8 cellular contexts compared by ENCODE assay signal in genomic region chr17:7844292-7845154, GRCh38. TPM values are rescaled to one million over a fixed set of nuclear protein-coding genes. Genes with fewer than 3 reads are reported as not detected.
DNase-seq lines count a peak whose midpoint lies in the region; ATAC-seq and TF ChIP-seq lines count a peak whose summit lies in the region.

No MANE protein-coding gene starts in this region.

- peak; percentile 34 for ATAC-seq in GM21529 (IDR thresholded peaks at IDR 0.05; ENCODE audit: unreplicated experiment)
- ATAC-seq in naive thymus-derived CD4-positive, alpha-beta T cell = peak; percentile 42
- ATAC-seq in stimulated activated naive CD8-positive, alpha-beta T cell treated with anti-CD3 and anti-CD28 coated beads, Interleukin-15, Interleukin-2, amounts not matched to agents 100 U/mL and 50 U/mL, for 24 hours = peak; percentile 47

- intact Hi-C loops in naive thymus-derived CD4-positive, alpha-beta T cell (cut with micrococcal nuclease) = loop anchor here (1.0 to 10.0 kb wide), 14 partner anchors 9 to 1192 kb away; partner anchors contain the start of genes NAA38 (in 2 of the 2), ACADVL (in 1 of the 2), ALOXE3 (in 1 of the 2) and C17orf100 (in 1 of the 2)

- in situ Hi-C loops in KBM-7 (cut with MboI; ENCODE audit: low pct_unique_long_range_greater_than_20kb, low sequenced_read_pairs) = no loop called here

- peak overlapping the region; percentile 85 to 99 (median 94) for H3K4me3 Mint-ChIP-seq in naive thymus-derived CD4-positive, alpha-beta T cell

- peaks cover 0 to 36% (median 0%) of the 10 kb centered on the region in 3 experiments for H3K36me3 ChIP-seq in naive thymus-derived CD4-positive, alpha-beta T cell (ENCODE audit: control insufficient read depth in 2 of 3, insufficient read depth in 3 of 3, low read length in 3 of 3)

- H3K9me3 ChIP-seq in naive thymus-derived CD4-positive, alpha-beta T cell (ENCODE audit: control insufficient read depth in 2 of 3, low read length in 3 of 3) = no peaks in the 10 kb centered on the region

- no peaks in the 10 kb centered on the region for H3K27me3 ChIP-seq in naive thymus-derived CD4-positive, alpha-beta T cell (ENCODE audit: control insufficient read depth in 2 of 2, insufficient read depth in 2 of 2, low read length in 2 of 2)

- H3K27ac ChIP-seq in RWPE1 = peak overlapping the region; percentile 94
- peak overlapping the region; percentile 100 for H3K27ac ChIP-seq in naive thymus-derived CD4-positive, alpha-beta T cell (ENCODE audit: low read depth, low read length)

- peak overlapping the region; percentile 68 for H3K4me3 ChIP-seq in fibroblast of mammary gland (ENCODE audit: control insufficient read depth, low read depth, low read length)
- H3K4me3 ChIP-seq in naive thymus-derived CD4-positive, alpha-beta T cell (ENCODE audit: low read length) = peak overlapping the region; percentile 84

- H3K36me3 Mint-ChIP-seq in naive thymus-derived CD4-positive, alpha-beta T cell = peaks cover 0 to 7% (median 3%) of the 10 kb centered on the region in 5 donors

- H3K4me1 ChIP-seq in naive thymus-derived CD4-positive, alpha-beta T cell (ENCODE audit: control insufficient read depth in 2 of 2, insufficient read depth in 2 of 2, low read length in 2 of 2) = peaks cover 11 to 26% of the 10 kb centered on the region in 2 donors

- POLR2A ChIA-PET in RWPE1 (lab: Yijun Ruan, JAX; ENCODE audit: low non-redundant PET) = interaction anchor here (0.8 to 1.9 kb wide), 3 partner anchors 10 to 20 kb away, joined by 3 to 6 read pairs (median 4); partner anchors contain the start of genes KDM6B and NAA38
- POLR2A ChIA-PET in naive thymus-derived CD4-positive, alpha-beta T cell (lab: Charles Lee) = interaction anchor here (0.7 to 6.2 kb wide), 10 partner anchors 7 to 405 kb away, joined by 3 to 86 read pairs (median 4); partner anchors contain the start of genes CYB5D1, KDM6B and NAA38

- CTCF ChIA-PET in RWPE1 (lab: Yijun Ruan, JAX) = interaction anchor here (1.3 kb wide), 1 partner anchor 9 kb away, joined by 10 read pairs; no protein-coding TSS in a partner anchor
- CTCF ChIA-PET in naive thymus-derived CD4-positive, alpha-beta T cell (lab: Charles Lee) = interaction anchor here (0.6 to 2.8 kb wide), 5 partner anchors 8 to 143 kb away, joined by 3 to 12 read pairs (median 3); partner anchors contain the start of gene KDM6B

- H3K4me1 Mint-ChIP-seq in naive thymus-derived CD4-positive, alpha-beta T cell = peaks cover 19 to 41% (median 29%) of the 10 kb centered on the region in 7 donors

- peak overlapping the region; percentile 90 to 100 (median 99) for H3K27ac Mint-ChIP-seq in naive thymus-derived CD4-positive, alpha-beta T cell

- TF ChIP-seq CTCF in RWPE1 (conservative IDR thresholded peaks at IDR 0.05; ENCODE audit: low read depth) (no peak), fibroblast of mammary gland (conservative IDR thresholded peaks at IDR 0.05; ENCODE audit: control insufficient read depth, insufficient read depth, low read depth, low read length) (no peak)

- H3K9me3 Mint-ChIP-seq in naive thymus-derived CD4-positive, alpha-beta T cell = peaks cover 0 to 13% (median 0%) of the 10 kb centered on the region in 11 donors

- peak; percentile 79 for DNase-seq in DMS79 (lab: John Stamatoyannopoulos, UW)
- DNase-seq in KBM-7 = peak; percentile 90
- DNase-seq in RWPE1 (ENCODE audit: low spot score) = peak; percentile 92
- DNase-seq in activated T-helper 9 cell treated with anti-CD3 and anti-CD28 coated beads, Interleukin-2, amount 50 U/mL, for 16 hours (ENCODE audit: low read depth) = peak; percentile 77
- peak; percentile 95 for DNase-seq in fibroblast of mammary gland (ENCODE audit: low read depth)
- DNase-seq in naive thymus-derived CD4-positive, alpha-beta T cell = peak; percentile 74 to 87 (median 79)
- peak; percentile 90 for DNase-seq in stimulated activated naive CD8-positive, alpha-beta T cell treated with anti-CD3 and anti-CD28 coated beads, Interleukin-15, Interleukin-2, amounts not matched to agents 100 U/mL and 50 U/mL, for 24 hours

- peaks cover 0 to 2% (median 0%) of the 10 kb centered on the region in 5 donors for H3K27me3 Mint-ChIP-seq in naive thymus-derived CD4-positive, alpha-beta T cell

RNA-seq across cellular contexts. Expression of gene TMEM88, which starts 10.3 kb away (rescaled TPM):
- 10 to 100 TPM in 4 of 5 experiments, under 1 TPM in 1; 0.70 to 32.7 (median 11.6) TPM for total RNA-seq in naive thymus-derived CD4-positive, alpha-beta T cell
- polyA plus RNA-seq in naive thymus-derived CD4-positive, alpha-beta T cell = not detected

RNA-seq across cellular contexts. Expression of gene KDM6B, which starts 10.5 kb away (rescaled TPM):
- 100 to 1,000 TPM in 4 of 5 experiments, 10 to 100 TPM in 1; 32.2 to 179 (median 120) TPM for total RNA-seq in naive thymus-derived CD4-positive, alpha-beta T cell
- 1 to 10 TPM in 1 of 2 donors, under 1 TPM in 1; 0.95 to 1.5 TPM for polyA plus RNA-seq in naive thymus-derived CD4-positive, alpha-beta T cell

RNA-seq across cellular contexts. Expression of gene NAA38, which starts 12.8 kb away (rescaled TPM):
- total RNA-seq in naive thymus-derived CD4-positive, alpha-beta T cell = 10 to 100 TPM; 22.1 to 63.8 (median 24.9) TPM
- 100 to 1,000 TPM; 113 to 132 TPM for polyA plus RNA-seq in naive thymus-derived CD4-positive, alpha-beta T cell

RNA-seq across cellular contexts. Expression of gene CYB5D1, which starts 13.3 kb away (rescaled TPM):
- total RNA-seq in naive thymus-derived CD4-positive, alpha-beta T cell = 10 to 100 TPM in 2 of 5 experiments, 1 to 10 TPM in 3; 8.4 to 14.2 (median 9.5) TPM
- polyA plus RNA-seq in naive thymus-derived CD4-positive, alpha-beta T cell = 1 to 10 TPM; 7.5 to 7.9 TPM

RNA-seq across cellular contexts. Expression of gene CHD3, which starts 44.1 kb away (rescaled TPM):
- total RNA-seq in naive thymus-derived CD4-positive, alpha-beta T cell = 100 to 1,000 TPM; 189 to 417 (median 359) TPM
- polyA plus RNA-seq in naive thymus-derived CD4-positive, alpha-beta T cell = 10 to 100 TPM; 12.7 to 39.3 TPM

Comparison
In these comparisons a context has a peak if more than half of its experiments do, and no peak if none do; other contexts are left out.
1. Peak in every context shown above with its lines: DNase-seq, ATAC-seq, H3K4me3 ChIP-seq and H3K27ac ChIP-seq.